In genomic region chr2:162972383-162972782, GRCh38 we compare ENCODE assay signal across 23 cellular contexts.
A peak's percentile ranks its signal among the peaks of the same experiment; 100 is the strongest.
DNase-seq lines count a peak whose midpoint lies in the region; ATAC-seq and TF ChIP-seq lines count a peak whose summit lies in the region.
"Had no signal": no experiment of that assay in that cellular context is flagged by ENCODE, and none has a peak within 500 bp of the region (broad histone marks: within the 10 kb centered on the region; RNA-seq: fewer than 3 reads in every experiment).

No MANE protein-coding gene starts in this region.

- 63% methylated on average over 1 of the region's 1 CpG for WGBS in right cardiac atrium

- intact Hi-C loops in right cardiac atrium (cut with DNase I) (no loop called here), MCF 10A (cut with micrococcal nuclease) (no loop called here)

- no peak overlapping the region for H3K27ac ChIP-seq in right cardiac atrium (ENCODE audit: low read length)
- H3K27ac ChIP-seq: A549, RWPE1 had no signal

- POLR2A ChIA-PET in MCF 10A (lab: Yijun Ruan, JAX), result no interaction called here

- H3K9me3 ChIP-seq in right cardiac atrium (ENCODE audit: control insufficient read depth, low read length), result no peaks in the 10 kb centered on the region
- H3K9me3 ChIP-seq: A549, HAP-1 had no signal

- no peak overlapping the region for H3K4me3 ChIP-seq in right cardiac atrium (ENCODE audit: low read length)
- H3K4me3 ChIP-seq: A549, GM23338, HAP-1 had no signal

- H3K36me3 Mint-ChIP-seq in MCF 10A (ENCODE audit: insufficient read depth, unreplicated experiment), result no peaks in the 10 kb centered on the region
- H3K36me3 Mint-ChIP-seq: CD4-positive, alpha-beta memory T cell had no signal

- no peaks in the 10 kb centered on the region for H3K9me3 Mint-ChIP-seq in MCF 10A (ENCODE audit: unreplicated experiment)
- H3K9me3 Mint-ChIP-seq: GM23338; T-helper 2 cell treated with Interferon-gamma antibody and Interleukin-4, amounts not matched to agents 5 μg/mL and 100 μg/mL, for 36 hours had no signal

- H3K27me3 ChIP-seq in right cardiac atrium (ENCODE audit: control insufficient read depth, insufficient read depth), result no peaks in the 10 kb centered on the region

- no peak overlapping the region for H3K27ac Mint-ChIP-seq in MCF 10A (ENCODE audit: low read depth, unreplicated experiment)
- H3K27ac Mint-ChIP-seq: CD4-positive, alpha-beta memory T cell; GM23338; HFFc6; T-helper 2 cell treated with Interferon-gamma antibody and Interleukin-4, amounts not matched to agents 5 μg/mL and 100 μg/mL, for 36 hours had no signal

- no peaks in the 10 kb centered on the region for H3K4me1 ChIP-seq in right cardiac atrium (ENCODE audit: control insufficient read depth, insufficient read depth, low read length)
- H3K4me1 ChIP-seq: A549, HAP-1 had no signal

- no TSS peak for BruUV-seq in MCF 10A (replicated peaks; lab: Mats Ljungman, UMichigan)

- no peak overlapping the region for H3K4me3 Mint-ChIP-seq in MCF 10A (ENCODE audit: unreplicated experiment)
- H3K4me3 Mint-ChIP-seq: CD4-positive, alpha-beta memory T cell; GM23338; HFFc6; T-helper 2 cell treated with Interferon-gamma antibody and Interleukin-4, amounts not matched to agents 5 μg/mL and 100 μg/mL, for 36 hours had no signal

- no peaks in the 10 kb centered on the region for H3K4me1 Mint-ChIP-seq in MCF 10A (ENCODE audit: insufficient read depth, unreplicated experiment)
- H3K4me1 Mint-ChIP-seq: CD4-positive, alpha-beta memory T cell; GM23338 had no signal

- no peak for TF ChIP-seq CTCF in MCF 10A (IDR thresholded peaks at IDR 0.05; ENCODE audit: unreplicated experiment)

- DNase-seq in NCI-H2029 treated with DMSO at 0.1 percent for 48 hours (lab: John Stamatoyannopoulos, UW) (no peak), right cardiac atrium (no peak), DMS79 (lab: John Stamatoyannopoulos, UW) (no peak), MCF 10A (ENCODE audit: unreplicated experiment) (no peak)
- DNase-seq: C1 segment of cervical spinal cord; CD4-positive, alpha-beta memory T cell; COR-L47; DMS53; HFFc6; NCI-H1092; NCI-H1417 treated with DMSO at 0.1 percent for 48 hours; NCI-H446 treated with DMSO at 0.1 percent for 48 hours; SHP77 treated with DMSO at 0.1 percent for 48 hours; T-helper 1 cell had no signal

- ATAC-seq in GM18867 (IDR thresholded peaks at IDR 0.05; ENCODE audit: unreplicated experiment) (peak; percentile 69), HG02610 (IDR thresholded peaks at IDR 0.05; ENCODE audit: unreplicated experiment) (peak; percentile 54), HG03432 (IDR thresholded peaks at IDR 0.05; ENCODE audit: unreplicated experiment) (peak; percentile 61), right cardiac atrium (no peak)
- ATAC-seq: A549, GM23338, Panc1 had no signal

- CTCF ChIA-PET in MCF 10A (lab: Yijun Ruan, JAX), result interaction anchor here (0.7 kb wide), 1 partner anchor 1508 kb away, joined by 3 read pairs; no protein-coding TSS in a partner anchor

- peaks cover 17% of the 10 kb centered on the region for H3K27me3 Mint-ChIP-seq in MCF 10A (ENCODE audit: insufficient read depth, unreplicated experiment)

Comparison
In these comparisons a context has a peak if more than half of its experiments do, and no peak if none do; other contexts are left out.
1. ATAC-seq: peak in GM18867 (single experiment), HG02610 (single experiment) and HG03432 (single experiment); none in right cardiac atrium (0 of 2).